14 cellular contexts compared by ENCODE assay signal in the genomic region with DNA sequence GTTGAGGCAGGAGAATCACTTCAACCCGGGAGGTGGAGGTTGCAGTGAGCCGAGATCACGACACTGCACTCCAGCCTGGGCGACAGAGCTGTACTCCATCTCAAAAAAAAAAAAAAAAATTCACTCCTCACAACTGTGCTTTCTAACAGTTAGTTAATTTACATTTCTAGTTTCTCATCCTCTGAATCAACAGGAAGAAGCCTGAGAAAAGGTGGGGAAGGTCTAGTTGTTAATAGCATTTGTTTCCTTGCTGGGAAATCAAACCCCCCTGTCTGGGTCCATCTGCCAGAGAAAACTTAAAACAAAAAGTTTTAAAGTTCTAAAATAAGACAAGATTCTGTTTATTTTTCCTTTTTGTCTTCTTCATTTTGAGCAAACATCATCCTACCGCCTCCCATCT.
DNase-seq lines count a peak whose midpoint lies in the region; ATAC-seq and TF ChIP-seq lines count a peak whose summit lies in the region.
"Had no signal": no experiment of that assay in that cellular context is flagged by ENCODE, and none has a peak within 500 bp of the region (broad histone marks: within the 10 kb centered on the region; RNA-seq: fewer than 3 reads in every experiment).

No MANE protein-coding gene starts in this region.

- DNase-seq in OCI-LY7 (ENCODE audit: low spot score) (peak; percentile 72), head of caudate nucleus (no peak), cerebellar nuclear complex (lab: John Stamatoyannopoulos, UW) (no peak), NCI-H774 (lab: John Stamatoyannopoulos, UW) (no peak)
- DNase-seq: CD4-positive, alpha-beta memory T cell; NCI-H1092 treated with DMSO at 0.1 percent for 48 hours; NCI-H524; psoas muscle; stimulated activated CD4-positive, alpha-beta T cell treated with anti-CD3 and anti-CD28 coated beads, Interleukin-4, amount 100 ng/mL, for 1 hour; stomach had no signal

- CTCF ChIA-PET in OCI-LY7 (lab: Charles Lee; ENCODE audit: unreplicated experiment), result no interaction called here

- H4K20me1 ChIP-seq in OCI-LY7 (ENCODE audit: insufficient read depth, low read length), result no peaks in the 10 kb centered on the region

- H3K4me1 ChIP-seq in OCI-LY7 (ENCODE audit: insufficient read depth, low read length, poor library complexity, severe bottlenecking), result peaks cover 56% of the 10 kb centered on the region
- H3K4me1 ChIP-seq: psoas muscle, stomach had no signal

- no peak for TF ChIP-seq CTCF in OCI-LY7 (conservative IDR thresholded peaks at IDR 0.05; ENCODE audit: low read length)

- H3K9me3 ChIP-seq in OCI-LY7 (ENCODE audit: low read length), result peaks cover 6% of the 10 kb centered on the region; the same call in 1 of the 2 replicates
- H3K9me3 ChIP-seq: psoas muscle, stomach had no signal

- intact Hi-C loops in OCI-LY7 (cut with micrococcal nuclease; ENCODE audit: unreplicated experiment), result loop anchor here (5.0 kb wide), 2 partner anchors 61 to 109 kb away; partner anchors contain the start of genes ARHGAP31 and TMEM39A
- intact Hi-C loops in head of caudate nucleus (cut with DNase I), result no loop called here

- H3K79me2 ChIP-seq in OCI-LY7 (ENCODE audit: insufficient read depth, low read depth, low read length), result no peaks in the 10 kb centered on the region

- POLR2A ChIA-PET in OCI-LY7 (lab: Charles Lee), result interaction anchor here (0.5 to 1.2 kb wide), 6 partner anchors 19 to 937 kb away, joined by 3 to 4 read pairs (median 3); partner anchors contain the start of gene B4GALT4

- H3K27ac ChIP-seq in OCI-LY7 (ENCODE audit: low read depth, low read length, poor library complexity, severe bottlenecking), result peak overlapping the region; percentile 90
- H3K27ac ChIP-seq: psoas muscle, stomach had no signal

- peak overlapping the region; percentile 85 for H2AFZ ChIP-seq in OCI-LY7 (ENCODE audit: low read length)

- ATAC-seq in GM18867 (IDR thresholded peaks at IDR 0.05; ENCODE audit: unreplicated experiment), result peak; percentile 59
- ATAC-seq in GM21390 (IDR thresholded peaks at IDR 0.05; ENCODE audit: unreplicated experiment), result peak; percentile 66
- ATAC-seq in HG02973 (IDR thresholded peaks at IDR 0.05; ENCODE audit: unreplicated experiment), result peak; percentile 45
- no peak for ATAC-seq in HG03342 (IDR thresholded peaks at IDR 0.05; ENCODE audit: unreplicated experiment)
- ATAC-seq: psoas muscle had no signal

- peaks cover 6% of the 10 kb centered on the region; the same call in 1 of the 2 replicates for H3K36me3 ChIP-seq in OCI-LY7 (ENCODE audit: insufficient read depth, low read length)

- H3K4me3 ChIP-seq in OCI-LY7 (ENCODE audit: low read depth, low read length, poor library complexity, severe bottlenecking), result peak overlapping the region; percentile 49
- H3K4me3 ChIP-seq: psoas muscle, stomach had no signal

- H3K4me2 ChIP-seq in OCI-LY7 (ENCODE audit: low read length), result peak overlapping the region; percentile 68

- BruUV-seq in OCI-LY7 (replicated peaks; lab: Mats Ljungman, UMichigan), result TSS peak; percentile 86

- no peaks in the 10 kb centered on the region for H3K9me2 ChIP-seq in OCI-LY7 (ENCODE audit: insufficient read depth, low read length)
